Comparison of ENCODE assay signal across 17 cellular contexts in genomic region chr6:18247002-18247401, GRCh38. TPM values are rescaled to one million over a fixed set of nuclear protein-coding genes. Genes with fewer than 3 reads are reported as not detected.
DNase-seq lines count a peak whose midpoint lies in the region; TF ChIP-seq lines count a peak whose summit lies in the region.
"Had no signal": no experiment of that assay in that cellular context is flagged by ENCODE, and none has a peak within 500 bp of the region (broad histone marks: within the 10 kb centered on the region; RNA-seq: fewer than 3 reads in every experiment).

No MANE protein-coding gene starts in this region.

- H3K4me1 Mint-ChIP-seq in HFFc6 (ENCODE audit: low read depth), result peaks cover 58% of the 10 kb centered on the region
- H3K4me1 Mint-ChIP-seq in endothelial cell (ENCODE audit: unreplicated experiment), result peaks cover 4% of the 10 kb centered on the region
- peaks cover 45% of the 10 kb centered on the region for H3K4me1 Mint-ChIP-seq in activated naive CD8-positive, alpha-beta T cell treated with anti-CD3 and anti-CD28 coated beads for 36 hours

- H3K4me1 ChIP-seq in transverse colon, result peaks cover 0 to 30% (median 9%) of the 10 kb centered on the region in 4 donors
- peaks cover 0 to 3% (median 0%) of the 10 kb centered on the region in 6 donors for H3K4me1 ChIP-seq in spleen

- DNase-seq in HFFc6, result no peak
- peak; percentile 34 for DNase-seq in RKO (ENCODE audit: low spot score)
- no peak for DNase-seq in endothelial cell (ENCODE audit: low spot score)
- no peak for DNase-seq in transverse colon
- no peak for DNase-seq in spleen
- DNase-seq in activated naive CD8-positive, alpha-beta T cell treated with anti-CD3 and anti-CD28 coated beads for 36 hours, result no peak
- DNase-seq in head of caudate nucleus, result no peak
- DNase-seq: ACHN, DMS 273 treated with DMSO at 0.1 percent for 48 hours, DND-41, KBM-7, NCI-H1417 treated with DMSO at 0.1 percent for 48 hours, NCI-H187 treated with DMSO at 0.1 percent for 48 hours, NCI-H226, NCI-H524 had no signal

- H3K27ac Mint-ChIP-seq in HFFc6 (peak overlapping the region; percentile 69), endothelial cell (ENCODE audit: unreplicated experiment) (peak overlapping the region; percentile 33)
- H3K27ac Mint-ChIP-seq in activated naive CD8-positive, alpha-beta T cell treated with anti-CD3 and anti-CD28 coated beads for 36 hours, result no peak overlapping the region

- H3K9me3 Mint-ChIP-seq in HFFc6 (no peaks in the 10 kb centered on the region), endothelial cell (ENCODE audit: unreplicated experiment) (no peaks in the 10 kb centered on the region)
- peaks cover 12% of the 10 kb centered on the region for H3K9me3 Mint-ChIP-seq in activated naive CD8-positive, alpha-beta T cell treated with anti-CD3 and anti-CD28 coated beads for 36 hours

- H3K27ac ChIP-seq in transverse colon (peak overlapping the region in 3 of 4 donors; percentile 2 to 43 (median 7)), spleen (no peak overlapping the region)
- H3K27ac ChIP-seq: C4-2B had no signal

- H3K36me3 Mint-ChIP-seq in HFFc6 (ENCODE audit: low read depth) (peaks cover 62% of the 10 kb centered on the region), endothelial cell (ENCODE audit: low read depth, unreplicated experiment) (peaks cover 25% of the 10 kb centered on the region)
- peaks cover 83% of the 10 kb centered on the region for H3K36me3 Mint-ChIP-seq in activated naive CD8-positive, alpha-beta T cell treated with anti-CD3 and anti-CD28 coated beads for 36 hours

- no peak for TF ChIP-seq EP300 in transverse colon (IDR thresholded peaks at IDR 0.05; ENCODE audit: low read depth)

- TF ChIP-seq POLR2A in transverse colon (IDR thresholded peaks at IDR 0.05) (no peak), spleen (IDR thresholded peaks at IDR 0.05) (no peak)

- H3K36me3 ChIP-seq in transverse colon (peaks cover 0 to 17% (median 6%) of the 10 kb centered on the region in 4 donors), spleen (peaks cover 2 to 100% (median 52%) of the 10 kb centered on the region in 6 donors)

- in situ Hi-C loops in transverse colon (cut with MboI; ENCODE audit: low pct_ligation_motif_present in 1 of 4, low pct_unique_long_range_greater_than_20kb in 1 of 4, low sequenced_read_pairs in 3 of 4), result no loop called here

- no peaks in the 10 kb centered on the region for H3K9me3 ChIP-seq in transverse colon
- no peaks in the 10 kb centered on the region for H3K9me3 ChIP-seq in spleen
- H3K9me3 ChIP-seq: HAP-1 had no signal

- intact Hi-C loops in transverse colon (cut with DNase I; ENCODE audit: low total_unique reads) (no loop called here), spleen (cut with DNase I; ENCODE audit: low total_unique reads) (no loop called here), head of caudate nucleus (cut with DNase I) (no loop called here)

- H3K27me3 ChIP-seq in transverse colon, result no peaks in the 10 kb centered on the region
- no peaks in the 10 kb centered on the region for H3K27me3 ChIP-seq in spleen (replicated peaks in 1 of 7)

- H3K4me3 Mint-ChIP-seq in HFFc6 (no peak overlapping the region), endothelial cell (ENCODE audit: unreplicated experiment) (no peak overlapping the region)
- no peak overlapping the region for H3K4me3 Mint-ChIP-seq in activated naive CD8-positive, alpha-beta T cell treated with anti-CD3 and anti-CD28 coated beads for 36 hours

- TF ChIP-seq CTCF in HFFc6 (IDR thresholded peaks at IDR 0.05), result no peak
- no peak for TF ChIP-seq CTCF in endothelial cell (IDR thresholded peaks at IDR 0.05; ENCODE audit: unreplicated experiment)
- TF ChIP-seq CTCF in transverse colon (IDR thresholded peaks at IDR 0.05), result no peak
- no peak for TF ChIP-seq CTCF in spleen (IDR thresholded peaks at IDR 0.05 in 8 of 11, conservative IDR thresholded peaks at IDR 0.05 in 3 of 11)

- no peaks in the 10 kb centered on the region for H3K27me3 Mint-ChIP-seq in HFFc6 (ENCODE audit: insufficient read depth)
- H3K27me3 Mint-ChIP-seq in endothelial cell (ENCODE audit: unreplicated experiment), result no peaks in the 10 kb centered on the region
- H3K27me3 Mint-ChIP-seq in activated naive CD8-positive, alpha-beta T cell treated with anti-CD3 and anti-CD28 coated beads for 36 hours, result no peaks in the 10 kb centered on the region

- H3K4me3 ChIP-seq in transverse colon, result no peak overlapping the region
- H3K4me3 ChIP-seq in spleen, result no peak overlapping the region
- H3K4me3 ChIP-seq: HAP-1 had no signal

RNA-seq across cellular contexts. Expression of gene DEK, which starts 17.3 kb away (rescaled TPM):
- 100 to 1,000 TPM in 5 of 6 experiments, 10 to 100 TPM in 1; 76.7 to 144 (median 132) TPM for total RNA-seq in HFFc6 (2021; fragmentation: NEBNext Ultra II Directional; extraction: Animal tissue kit (Norgen Biotek cat#: 25700))
- total RNA-seq in endothelial cell (ENCODE audit: unreplicated experiment) (61.2 TPM), transverse colon (100 to 1,000 TPM in 3 of 4 donors, 10 to 100 TPM in 1; 96.9 to 175 (median 111) TPM), spleen (100 to 1,000 TPM in 2 of 7 donors, 10 to 100 TPM in 5; 67.4 to 133 (median 79.3) TPM)
- polyA plus RNA-seq in spleen, result 10 to 100 TPM; 27.4 to 52.4 (median 43.1) TPM
- total RNA-seq in activated naive CD8-positive, alpha-beta T cell treated with anti-CD3 and anti-CD28 coated beads for 36 hours, result 100 to 1,000 TPM; 223 to 241 TPM

Comparison
In these comparisons a context has a peak if more than half of its experiments do, and no peak if none do; other contexts are left out.
1. H3K27ac ChIP-seq: peak in transverse colon (3 of 4); none in spleen (0 of 8).